Comparison of ENCODE assay signal across 8 cellular contexts in the genomic region with DNA sequence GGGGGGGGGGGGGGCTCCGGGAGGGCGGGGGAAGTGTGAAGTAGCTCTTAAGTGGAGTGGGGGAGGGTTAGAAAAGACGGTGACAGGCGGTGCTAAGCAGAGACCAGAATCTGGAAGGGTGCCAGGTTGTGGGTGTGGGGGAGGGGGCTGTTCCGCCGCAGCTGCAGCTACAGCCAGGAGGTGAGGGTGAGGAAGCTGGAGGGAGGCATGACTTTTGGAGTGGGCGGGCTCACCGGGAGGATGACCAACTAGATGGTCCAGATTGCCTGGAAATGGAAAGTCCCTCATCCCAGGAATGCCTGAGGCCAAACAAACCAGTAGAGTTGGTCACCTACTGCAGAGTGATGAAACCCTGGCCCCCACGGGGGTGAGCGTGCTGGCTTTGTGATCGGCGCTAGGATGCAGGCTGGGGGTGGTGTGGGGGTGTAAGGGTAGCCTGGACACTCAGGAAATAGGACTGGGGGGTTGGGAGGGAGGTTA.
A peak's percentile ranks its signal among the peaks of the same experiment; 100 is the strongest.
DNase-seq lines count a peak whose midpoint lies in the region; ATAC-seq and TF ChIP-seq lines count a peak whose summit lies in the region.

No MANE protein-coding gene starts in this region.

- no peak overlapping the region for H3K27ac ChIP-seq in tibial artery

- H3K27ac Mint-ChIP-seq in activated CD4-positive, alpha-beta T cell treated with anti-CD3 and anti-CD28 coated beads for 36 hours, result peak overlapping the region; percentile 42

- peak overlapping the region in 1 of 2 donors; percentile 18 for H3K4me3 ChIP-seq in tibial artery

- no peaks in the 10 kb centered on the region for H3K9me3 Mint-ChIP-seq in activated CD4-positive, alpha-beta T cell treated with anti-CD3 and anti-CD28 coated beads for 36 hours (ENCODE audit: low read depth)

- ATAC-seq in HG03135 (IDR thresholded peaks at IDR 0.05; ENCODE audit: unreplicated experiment), result peak; percentile 57
- peak; percentile 93 for ATAC-seq in activated CD4-positive, alpha-beta T cell treated with anti-CD3 and anti-CD28 coated beads for 36 hours

- no peaks in the 10 kb centered on the region for H3K36me3 Mint-ChIP-seq in activated CD4-positive, alpha-beta T cell treated with anti-CD3 and anti-CD28 coated beads for 36 hours (ENCODE audit: low read depth)

- intact Hi-C loops in activated CD4-positive, alpha-beta T cell treated with anti-CD3 and anti-CD28 coated beads for 36 hours (cut with DNase I, micrococcal nuclease), result no loop called here
- intact Hi-C loops in tibial artery (cut with DNase I; ENCODE audit: low total_unique reads), result no loop called here

- POLR2A ChIA-PET in GM10248 (lab: Yijun Ruan, JAX), result interaction anchor here (0.6 kb wide), 1 partner anchor 71 kb away, joined by 5 read pairs; no protein-coding TSS in a partner anchor
- POLR2A ChIA-PET in activated CD4-positive, alpha-beta T cell treated with anti-CD3 and anti-CD28 coated beads for 36 hours (lab: Charles Lee), result no interaction called here

- CTCF ChIA-PET in GM10248 (lab: Yijun Ruan, JAX), result interaction anchor here (1.4 to 1.5 kb wide), 2 partner anchors 18 to 139 kb away, joined by 4 to 5 read pairs; no protein-coding TSS in a partner anchor
- CTCF ChIA-PET in activated CD4-positive, alpha-beta T cell treated with anti-CD3 and anti-CD28 coated beads for 36 hours (lab: Charles Lee), result interaction anchor here (0.5 kb wide), 1 partner anchor 230 kb away, joined by 3 read pairs; no protein-coding TSS in a partner anchor

- H3K36me3 ChIP-seq in tibial artery, result no peaks in the 10 kb centered on the region

- DNase-seq in GM10248 (ENCODE audit: extremely low spot score) (peak; percentile 74), NCI-H524 (lab: John Stamatoyannopoulos, UW) (peak; percentile 89 to 95), dedifferentiated amniotic fluid mesenchymal stem cell (ENCODE audit: extremely low spot score) (peak; percentile 57), mucosa of gallbladder (ENCODE audit: low spot score) (peak; percentile 61), stromal cell of bone marrow (ENCODE audit: low read depth) (peak; percentile 13), tibial artery (no peak)
- peak; percentile 84 for DNase-seq in activated CD4-positive, alpha-beta T cell treated with anti-CD3 and anti-CD28 coated beads for 36 hours

- H3K4me1 Mint-ChIP-seq in activated CD4-positive, alpha-beta T cell treated with anti-CD3 and anti-CD28 coated beads for 36 hours, result peaks cover 17% of the 10 kb centered on the region

- H3K27me3 ChIP-seq in tibial artery, result peaks cover 0 to 21% of the 10 kb centered on the region in 2 donors

- peaks cover 4% of the 10 kb centered on the region for H3K27me3 Mint-ChIP-seq in activated CD4-positive, alpha-beta T cell treated with anti-CD3 and anti-CD28 coated beads for 36 hours

- H3K4me1 ChIP-seq in tibial artery, result peaks cover 0 to 12% (median 6%) of the 10 kb centered on the region in 4 donors

- TF ChIP-seq CTCF in GM10248 (IDR thresholded peaks at IDR 0.05; ENCODE audit: control extremely low read depth, extremely low read depth, low read depth, missing control alignments) (no peak), tibial artery (IDR thresholded peaks at IDR 0.05) (no peak)

- H3K4me3 Mint-ChIP-seq in activated CD4-positive, alpha-beta T cell treated with anti-CD3 and anti-CD28 coated beads for 36 hours, result peak overlapping the region; percentile 49

- no peaks in the 10 kb centered on the region for H3K9me3 ChIP-seq in tibial artery

Comparison
In these comparisons a context has a peak if more than half of its experiments do, and no peak if none do; other contexts are left out.
1. DNase-seq: peak in GM10248 (single experiment), NCI-H524 (2 of 2), activated CD4-positive, alpha-beta T cell treated with anti-CD3 and anti-CD28 coated beads for 36 hours (single experiment), dedifferentiated amniotic fluid mesenchymal stem cell (single experiment), mucosa of gallbladder (single experiment) and stromal cell of bone marrow (single experiment); none in tibial artery (0 of 2).